Comparison of ENCODE assay signal across 20 cellular contexts in genomic region chr1:33123266-33123665, GRCh38. TPM values are rescaled to one million over a fixed set of nuclear protein-coding genes. Genes with fewer than 3 reads are reported as not detected.
DNase-seq lines count a peak whose midpoint lies in the region; ATAC-seq, FAIRE-seq and TF ChIP-seq lines count a peak whose summit lies in the region.
"Had no signal": no experiment of that assay in that cellular context is flagged by ENCODE, and none has a peak within 500 bp of the region (broad histone marks: within the 10 kb centered on the region; RNA-seq: fewer than 3 reads in every experiment).

No MANE protein-coding gene starts in this region.

- H3K4me1 ChIP-seq in keratinocyte (ENCODE audit: control insufficient read depth, extremely low read depth, insufficient read depth, low read length) (peaks cover 33% of the 10 kb centered on the region), testis (peaks cover 5% of the 10 kb centered on the region)

- FAIRE-seq in keratinocyte (lab: Jason Lieb, UNC), result no peak
- FAIRE-seq: D721Med, G401.6, GM12891 had no signal

- TF ChIP-seq CTCF in keratinocyte (optimal IDR thresholded peaks at IDR 0.05 in 1 of 3, IDR thresholded peaks at IDR 0.05 in 1 of 3, conservative IDR thresholded peaks at IDR 0.05 in 1 of 3; ENCODE audit: extremely low read depth in 1 of 3, insufficient read depth in 2 of 3, low read length in 3 of 3) (no peak), testis (IDR thresholded peaks at IDR 0.05) (no peak)

- H3K27ac ChIP-seq in keratinocyte (ENCODE audit: control insufficient read depth, insufficient read depth, low read length) (no peak overlapping the region), testis (no peak overlapping the region)
- H3K27ac ChIP-seq: 22Rv1, HL-60 had no signal

- intact Hi-C loops in activated CD4-positive, alpha-beta T cell treated with anti-CD3 and anti-CD28 coated beads for 36 hours (cut with DNase I, micrococcal nuclease), result loop anchor here in 1 of 2 experiments (10.0 kb wide), 1 partner anchor 222 kb away; no protein-coding TSS in a partner anchor
- intact Hi-C loops in testis (cut with DNase I; ENCODE audit: low total_unique reads), result no loop called here

- dilution Hi-C loops in keratinocyte (cut with MboI; ENCODE audit: extremely low pct_ligation_motif_present, low sequenced_read_pairs), result no loop called here

- H3K4me3 ChIP-seq in keratinocyte (ENCODE audit: control insufficient read depth in 2 of 3, extremely low read depth in 1 of 3, insufficient read depth in 2 of 3, low read depth in 1 of 3, low read length in 3 of 3), result no peak overlapping the region
- no peak overlapping the region for H3K4me3 ChIP-seq in testis

- H3K9me1 ChIP-seq in keratinocyte (ENCODE audit: control insufficient read depth, extremely low read depth, insufficient read depth, low read length), result no peaks in the 10 kb centered on the region

- no peaks in the 10 kb centered on the region for H3K27me3 Mint-ChIP-seq in activated CD4-positive, alpha-beta T cell treated with anti-CD3 and anti-CD28 coated beads for 36 hours
- no peaks in the 10 kb centered on the region for H3K27me3 Mint-ChIP-seq in activated naive CD8-positive, alpha-beta T cell treated with anti-CD3 and anti-CD28 coated beads, Interleukin-2, amount 10 ng/mL, durations not matched to agents 7 days and 5 days
- no peaks in the 10 kb centered on the region for H3K27me3 Mint-ChIP-seq in activated naive CD8-positive, alpha-beta T cell treated with anti-CD3 and anti-CD28 coated beads for 36 hours

- peak overlapping the region; percentile 17 for H3K4me2 ChIP-seq in keratinocyte (ENCODE audit: control insufficient read depth, extremely low read depth, insufficient read depth, low read depth, low read length)

- H3K9ac ChIP-seq in keratinocyte (ENCODE audit: control insufficient read depth, extremely low read depth, insufficient read depth, low read length), result no peak overlapping the region

- DNase-seq in activated CD4-positive, alpha-beta T cell treated with anti-CD3 and anti-CD28 coated beads for 36 hours, result no peak
- no peak for DNase-seq in activated CD4-positive, alpha-beta T cell treated with anti-CD3 and anti-CD28 coated beads for 48 hours
- no peak for DNase-seq in activated naive CD8-positive, alpha-beta T cell treated with anti-CD3 and anti-CD28 coated beads, Interleukin-2, amount 10 ng/mL, durations not matched to agents 7 days and 5 days
- DNase-seq in activated naive CD8-positive, alpha-beta T cell treated with anti-CD3 and anti-CD28 coated beads for 36 hours, result no peak
- no peak for DNase-seq in keratinocyte (ENCODE audit: low read depth, low spot score)
- peak; percentile 9 for DNase-seq in testis
- DNase-seq in NCI-H128 (lab: John Stamatoyannopoulos, UW; ENCODE audit: unreplicated experiment), result no peak
- DNase-seq in iPS-NIHi7 (ENCODE audit: extremely low spot score), result no peak
- DNase-seq: CD8-positive, alpha-beta T cell; COR-L47; DMS153; DMS79 treated with DMSO at 0.1 percent for 48 hours; EL; HCEC 1CT; HFFc6 had no signal

- no peak overlapping the region for H3K4me3 Mint-ChIP-seq in activated CD4-positive, alpha-beta T cell treated with anti-CD3 and anti-CD28 coated beads for 36 hours
- H3K4me3 Mint-ChIP-seq in activated naive CD8-positive, alpha-beta T cell treated with anti-CD3 and anti-CD28 coated beads, Interleukin-2, amount 10 ng/mL, durations not matched to agents 7 days and 5 days, result no peak overlapping the region
- no peak overlapping the region for H3K4me3 Mint-ChIP-seq in activated naive CD8-positive, alpha-beta T cell treated with anti-CD3 and anti-CD28 coated beads for 36 hours
- H3K4me3 Mint-ChIP-seq: CD8-positive, alpha-beta T cell; HFFc6 had no signal

- H3K36me3 ChIP-seq in keratinocyte (ENCODE audit: control insufficient read depth in 2 of 2, extremely low read depth in 1 of 2, insufficient read depth in 2 of 2, low read length in 2 of 2) (peaks cover 0 to 4% of the 10 kb centered on the region in 2 experiments), testis (ENCODE audit: low read depth, missing control alignments) (no peaks in the 10 kb centered on the region)

- H4K20me1 ChIP-seq in keratinocyte (ENCODE audit: control insufficient read depth, extremely low read depth, insufficient read depth, low read length), result no peaks in the 10 kb centered on the region

- TF ChIP-seq POLR2A in testis (IDR thresholded peaks at IDR 0.05), result no peak

- WGBS in testis, 2 donors, result 72 to 83% methylated on average over 3 of the region's 3 CpGs

- CTCF ChIA-PET in activated CD4-positive, alpha-beta T cell treated with anti-CD3 and anti-CD28 coated beads for 36 hours (lab: Charles Lee), result interaction anchor here (0.5 kb wide), 1 partner anchor 163 kb away, joined by 3 read pairs; no protein-coding TSS in a partner anchor

- peak overlapping the region; percentile 14 for H3K27ac Mint-ChIP-seq in activated CD4-positive, alpha-beta T cell treated with anti-CD3 and anti-CD28 coated beads for 36 hours
- H3K27ac Mint-ChIP-seq in activated naive CD8-positive, alpha-beta T cell treated with anti-CD3 and anti-CD28 coated beads, Interleukin-2, amount 10 ng/mL, durations not matched to agents 7 days and 5 days, result peak overlapping the region; percentile 1
- H3K27ac Mint-ChIP-seq in activated naive CD8-positive, alpha-beta T cell treated with anti-CD3 and anti-CD28 coated beads for 36 hours, result no peak overlapping the region
- H3K27ac Mint-ChIP-seq: HFFc6 had no signal

- H3K9me3 ChIP-seq in keratinocyte (ENCODE audit: control insufficient read depth, low read depth, low read length) (no peaks in the 10 kb centered on the region), testis (no peaks in the 10 kb centered on the region)

- POLR2A ChIA-PET in activated CD4-positive, alpha-beta T cell treated with anti-CD3 and anti-CD28 coated beads for 36 hours (lab: Charles Lee), result no interaction called here
- POLR2A ChIA-PET in activated naive CD8-positive, alpha-beta T cell treated with anti-CD3 and anti-CD28 coated beads, Interleukin-2, amount 10 ng/mL, durations not matched to agents 7 days and 5 days (lab: Charles Lee), result no interaction called here

- peaks cover 18% of the 10 kb centered on the region for H3K36me3 Mint-ChIP-seq in activated CD4-positive, alpha-beta T cell treated with anti-CD3 and anti-CD28 coated beads for 36 hours (ENCODE audit: low read depth)
- peaks cover 19% of the 10 kb centered on the region for H3K36me3 Mint-ChIP-seq in activated naive CD8-positive, alpha-beta T cell treated with anti-CD3 and anti-CD28 coated beads, Interleukin-2, amount 10 ng/mL, durations not matched to agents 7 days and 5 days
- peaks cover 20% of the 10 kb centered on the region for H3K36me3 Mint-ChIP-seq in activated naive CD8-positive, alpha-beta T cell treated with anti-CD3 and anti-CD28 coated beads for 36 hours

- H3K4me1 Mint-ChIP-seq in activated CD4-positive, alpha-beta T cell treated with anti-CD3 and anti-CD28 coated beads for 36 hours, result peaks cover 14% of the 10 kb centered on the region
- peaks cover 15% of the 10 kb centered on the region for H3K4me1 Mint-ChIP-seq in activated naive CD8-positive, alpha-beta T cell treated with anti-CD3 and anti-CD28 coated beads, Interleukin-2, amount 10 ng/mL, durations not matched to agents 7 days and 5 days
- peaks cover 8% of the 10 kb centered on the region for H3K4me1 Mint-ChIP-seq in activated naive CD8-positive, alpha-beta T cell treated with anti-CD3 and anti-CD28 coated beads for 36 hours

- H3K79me2 ChIP-seq in keratinocyte (ENCODE audit: control insufficient read depth, insufficient read depth, low read length), result peaks cover 8% of the 10 kb centered on the region

- H3K27me3 ChIP-seq in keratinocyte (ENCODE audit: control insufficient read depth, extremely low read depth, insufficient read depth, low read length) (no peaks in the 10 kb centered on the region), testis (no peaks in the 10 kb centered on the region)

- no peaks in the 10 kb centered on the region for H3K9me3 Mint-ChIP-seq in activated CD4-positive, alpha-beta T cell treated with anti-CD3 and anti-CD28 coated beads for 36 hours (ENCODE audit: low read depth)
- H3K9me3 Mint-ChIP-seq in activated naive CD8-positive, alpha-beta T cell treated with anti-CD3 and anti-CD28 coated beads, Interleukin-2, amount 10 ng/mL, durations not matched to agents 7 days and 5 days, result no peaks in the 10 kb centered on the region
- H3K9me3 Mint-ChIP-seq in activated naive CD8-positive, alpha-beta T cell treated with anti-CD3 and anti-CD28 coated beads for 36 hours, result peaks cover 3% of the 10 kb centered on the region
- H3K9me3 Mint-ChIP-seq: CD8-positive, alpha-beta T cell; HFFc6 had no signal

- ATAC-seq in activated CD4-positive, alpha-beta T cell treated with anti-CD3 and anti-CD28 coated beads for 36 hours, result no peak
- ATAC-seq in activated naive CD8-positive, alpha-beta T cell treated with anti-CD3 and anti-CD28 coated beads, Interleukin-2, amount 10 ng/mL, durations not matched to agents 7 days and 5 days (ENCODE audit: low read depth), result no peak
- ATAC-seq: CD8-positive, alpha-beta T cell had no signal

- no peak overlapping the region for H2AFZ ChIP-seq in keratinocyte (ENCODE audit: control insufficient read depth, low read length)

RNA-seq across cellular contexts. Expression of gene AZIN2, which starts 42.3 kb away (rescaled TPM):
- 1 to 10 TPM in 1 of 2 experiments, under 1 TPM in 1; 0.98 to 2.1 TPM for total RNA-seq in activated CD4-positive, alpha-beta T cell treated with anti-CD3 and anti-CD28 coated beads for 36 hours
- 10 to 100 TPM; 16.5 to 16.6 TPM for total RNA-seq in activated naive CD8-positive, alpha-beta T cell treated with anti-CD3 and anti-CD28 coated beads, Interleukin-2, amount 10 ng/mL, durations not matched to agents 7 days and 5 days
- 1 to 10 TPM; 1.8 to 3.6 TPM for total RNA-seq in activated naive CD8-positive, alpha-beta T cell treated with anti-CD3 and anti-CD28 coated beads for 36 hours
- polyA plus RNA-seq in keratinocyte (5.9 to 9.1 TPM (median 6.7 TPM) in 3 replicates), testis (ENCODE audit: insufficient read depth, low read depth, low replicate concordance) (56.9 TPM)
- 1.1 TPM for polyA plus RNA-seq in keratinocyte (2011; ENCODE audit: low read depth)
- 4.0 and 7.1 TPM in 2 replicates for polyA plus RNA-seq in keratinocyte (2011; cell fraction: cytosol; rRNA removed)
- 15.5 and 24.5 TPM in 2 replicates for polyA plus RNA-seq in keratinocyte (2011; cell fraction: nucleus; rRNA removed)
- polyA plus RNA-seq in keratinocyte (2012; ENCODE audit: low replicate concordance), result 2.9 and 5.1 TPM in 2 replicates
- polyA minus RNA-seq in keratinocyte, result 3.2 to 8.6 TPM (median 8.3 TPM) in 3 replicates
- polyA minus RNA-seq in keratinocyte (2011; cell fraction: cytosol; rRNA and poly(A)+ RNA removed), result 10.0 TPM
- 8.8 and 15.8 TPM in 2 replicates for polyA minus RNA-seq in keratinocyte (2011; cell fraction: nucleus; rRNA and poly(A)+ RNA removed)
- total RNA-seq in testis, result 10 to 100 TPM; 38.2 to 68.7 TPM

RNA-seq across cellular contexts. Expression of gene TRIM62, which starts 58.6 kb away (rescaled TPM):
- 1 to 10 TPM; 3.6 to 3.7 TPM for total RNA-seq in activated CD4-positive, alpha-beta T cell treated with anti-CD3 and anti-CD28 coated beads for 36 hours
- 10 to 100 TPM; 13.5 to 14.4 TPM for total RNA-seq in activated naive CD8-positive, alpha-beta T cell treated with anti-CD3 and anti-CD28 coated beads, Interleukin-2, amount 10 ng/mL, durations not matched to agents 7 days and 5 days
- total RNA-seq in activated naive CD8-positive, alpha-beta T cell treated with anti-CD3 and anti-CD28 coated beads for 36 hours, result 1 to 10 TPM; 3.4 to 4.5 TPM
- 2.0 to 4.7 TPM (median 2.2 TPM) in 3 replicates for polyA plus RNA-seq in keratinocyte
- polyA plus RNA-seq in keratinocyte (2011; ENCODE audit: low read depth), result 2.0 TPM
- polyA plus RNA-seq in keratinocyte (2011; cell fraction: cytosol; rRNA removed), result 4.6 and 5.5 TPM in 2 replicates
- polyA plus RNA-seq in keratinocyte (2011; cell fraction: nucleus; rRNA removed), result 10.2 and 13.8 TPM in 2 replicates
- 6.9 TPM in 2 replicates for polyA plus RNA-seq in keratinocyte (2012; ENCODE audit: low replicate concordance)
- 2.8 to 17.1 TPM (median 5.5 TPM) in 3 replicates for polyA minus RNA-seq in keratinocyte
- polyA minus RNA-seq in keratinocyte (2011; cell fraction: cytosol; rRNA and poly(A)+ RNA removed), result 8.6 TPM
- 6.9 and 7.8 TPM in 2 replicates for polyA minus RNA-seq in keratinocyte (2011; cell fraction: nucleus; rRNA and poly(A)+ RNA removed)
- 1 to 10 TPM; 6.2 to 8.8 TPM for total RNA-seq in testis
- polyA plus RNA-seq in testis (ENCODE audit: insufficient read depth, low read depth, low replicate concordance), result 6.0 TPM
